In the genomic region with DNA sequence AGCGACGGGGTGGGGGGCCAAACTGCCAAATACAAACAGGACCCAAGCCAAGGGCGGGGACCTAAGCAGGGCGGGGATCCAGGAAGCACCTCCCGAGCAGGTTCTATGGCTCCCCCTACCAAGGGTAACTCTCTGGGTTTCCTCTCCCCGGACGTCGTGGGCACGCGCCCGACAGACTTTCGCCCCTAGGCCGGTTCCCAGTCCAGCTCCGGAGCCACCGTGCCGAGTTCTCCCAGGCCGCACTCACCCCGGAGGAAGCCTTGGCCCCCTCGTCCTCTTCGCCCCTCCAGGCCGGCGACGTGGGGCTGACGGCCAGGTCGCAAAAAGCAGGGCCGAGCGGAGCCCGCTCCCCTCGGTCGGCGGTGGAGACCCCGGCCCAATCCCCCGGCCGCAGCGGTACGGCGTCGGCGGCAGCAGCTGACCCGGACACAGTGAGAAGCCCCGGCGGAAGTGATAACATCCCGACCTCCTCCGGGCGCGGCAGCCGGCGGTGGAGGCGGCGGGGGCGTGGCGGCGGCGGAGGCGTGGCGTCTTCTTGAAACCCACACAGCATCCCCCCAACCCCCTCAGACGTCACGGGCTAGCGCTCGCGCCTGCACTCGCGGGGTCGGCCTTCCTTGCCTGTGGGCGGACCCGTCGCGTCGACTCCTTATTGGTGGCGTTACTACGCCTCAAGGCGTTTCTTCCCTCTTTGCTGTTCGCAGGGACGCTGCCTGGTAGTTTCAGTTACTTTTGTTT, we compare ENCODE assay signal across 8 cellular contexts. TPM values are rescaled to one million over a fixed set of nuclear protein-coding genes. Genes with fewer than 3 reads are reported as not detected.
DNase-seq lines count a peak whose midpoint lies in the region; ATAC-seq and TF ChIP-seq lines count a peak whose summit lies in the region.

TSS of gene BNIP2 (minus strand) at position 433 of the 738 bp plus-strand sequence. CDS start 6,863 bp downstream, outside the sequence.

- H3K9me2 ChIP-seq in PC-3 (replicated peaks; ENCODE audit: low read length) = no peaks in the 10 kb centered on the region

- intact Hi-C loops in PC-3 (cut with micrococcal nuclease) = no loop called here

- H3K27me3 ChIP-seq in PC-3 (ENCODE audit: low read length) = no peaks in the 10 kb centered on the region

- DNase-seq in DMS 273 (lab: John Stamatoyannopoulos, UW; ENCODE audit: unreplicated experiment) (peak; percentile 97), PC-3 (peak; percentile 93), activated T-cell treated with anti-CD3 and anti-CD28 coated beads for 48 hours (ENCODE audit: low read depth) (peak; percentile 95), epithelial cell of prostate (ENCODE audit: low read depth, low spot score) (peak; percentile 91), mucosa of gallbladder (ENCODE audit: low spot score) (peak; percentile 99)
- peak; percentile 97 to 98 for DNase-seq in stimulated activated CD8-positive, alpha-beta memory T cell treated with anti-CD3 and anti-CD28 coated beads, Interleukin-4, amount 100 ng/mL, for 4 hours (ENCODE audit: low read depth in 2 of 2, low spot score in 1 of 2)

- H3K4me3 ChIP-seq in PC-3 (ENCODE audit: low read length) = peak within 1 kb of the TSS; percentile 98

- ATAC-seq in GM21528 (IDR thresholded peaks at IDR 0.05; ENCODE audit: low FRiP score, unreplicated experiment) (peak; percentile 87), PC-3 (peak; percentile 92)

- peak within 1 kb of the TSS; percentile 81 for H3K27ac ChIP-seq in PC-3 (ENCODE audit: low read length)
- H3K27ac ChIP-seq in epithelial cell of prostate = peak within 1 kb of the TSS; percentile 98

- no TSS peak for BruUV-seq in PC-3 (replicated peaks; lab: Mats Ljungman, UMichigan)

- H3K9ac ChIP-seq in PC-3 (ENCODE audit: low read length) = peak within 1 kb of the TSS; percentile 95

- no peaks in the 10 kb centered on the region; the same call in 1 of the 2 replicates for H3K36me3 ChIP-seq in PC-3 (ENCODE audit: low read depth, low read length)

- H3F3A ChIP-seq in PC-3 (ENCODE audit: low read length, unreplicated experiment) = no peaks in the 10 kb centered on the region

- no peaks in the 10 kb centered on the region for H3K9me3 ChIP-seq in PC-3 (ENCODE audit: low read length)

- peaks cover 40% of the 10 kb centered on the region for H4K20me1 ChIP-seq in PC-3 (ENCODE audit: low read length)

- POLR2A ChIA-PET in PC-3 (lab: Charles Lee; ENCODE audit: unreplicated experiment) = interaction anchor here (0.6 to 0.7 kb wide), 2 partner anchors 594 to 1970 kb away, joined by 3 to 5 read pairs; no protein-coding TSS in a partner anchor

- TF ChIP-seq EP300 in Ishikawa (IDR thresholded peaks at IDR 0.05; ENCODE audit: borderline replicate concordance) = peak; percentile 48; the same call in 1 of the 2 replicates

- peak within 1 kb of the TSS; percentile 87 for H3K4me2 ChIP-seq in PC-3 (ENCODE audit: low read length)

- TF ChIP-seq RAD21 in Ishikawa (IDR thresholded peaks at IDR 0.05; ENCODE audit: low read depth) = no peak

- peaks cover 19% of the 10 kb centered on the region for H3K4me1 ChIP-seq in PC-3 (ENCODE audit: insufficient read depth, low read length)

- peaks cover 51% of the 10 kb centered on the region for H3K79me2 ChIP-seq in PC-3 (ENCODE audit: low read length)

- no peak for TF ChIP-seq CTCF in PC-3 (conservative IDR thresholded peaks at IDR 0.05; ENCODE audit: low read depth, low read length)

- CTCF ChIA-PET in PC-3 (lab: Charles Lee) = no interaction called here

- peak within 1 kb of the TSS; percentile 96 for H2AFZ ChIP-seq in PC-3 (ENCODE audit: low read length)

TF ChIP-seq in Ishikawa, 13 proteins besides CTCF, POLR2A, EP300 and RAD21:
- TF ChIP-seq NFIC (IDR thresholded peaks at IDR 0.05) (no peak), ZBTB7A (IDR thresholded peaks at IDR 0.05; ENCODE audit: low read depth) (peak; percentile 85), CEBPB (IDR thresholded peaks at IDR 0.05) (no peak), TEAD4 (IDR thresholded peaks at IDR 0.05) (no peak), TCF12 (IDR thresholded peaks at IDR 0.05; ENCODE audit: low read depth) (peak; percentile 35; the same call in 1 of the 2 replicates), MAX (IDR thresholded peaks at IDR 0.05) (peak; percentile 47), TAF1 (IDR thresholded peaks at IDR 0.05; ENCODE audit: low read depth) (peak; percentile 64), EGR1 (IDR thresholded peaks at IDR 0.05) (peak; percentile 90)
TF ChIP-seq in Ishikawa: peak in this region for 5.

RNA-seq across cellular contexts. Expression of gene BNIP2, which starts in this region (rescaled TPM):
- total RNA-seq in PC-3 (2014; rRNA removed) = 46.1 and 63.4 TPM in 2 replicates
- total RNA-seq in mucosa of gallbladder = 51.1 TPM

Comparison
In these comparisons a context has a peak if more than half of its experiments do, and no peak if none do; other contexts are left out.
1. Peak in every context shown above with its lines: DNase-seq, ATAC-seq, H3K4me3 ChIP-seq and H3K27ac ChIP-seq.